31 cellular contexts compared by ENCODE assay signal in genomic region chr10:31612082-31612481, GRCh38.
"Had no signal": no experiment of that assay in that cellular context is flagged by ENCODE, and none has a peak within 500 bp of the region (broad histone marks: within the 10 kb centered on the region; RNA-seq: fewer than 3 reads in every experiment).

No MANE protein-coding gene starts in this region.

- ATAC-seq: activated CD4-positive, CD25-positive, alpha-beta regulatory T cell treated with anti-CD3 and anti-CD28 coated beads, Interleukin-2, amount 50 U/mL, for 24 hours; body of pancreas; foreskin keratinocyte; heart left ventricle; left lobe of liver; lower lobe of right lung; natural killer cell; stimulated activated memory B cell treated with anti-CD40 and anti-IgM and Interleukin-4, amounts not matched to agents 10 μg/mL and 1 μg/mL and 100 μg/mL, for 72 hours; stimulated activated naive CD8-positive, alpha-beta T cell treated with anti-CD3 and anti-CD28 coated beads, Interleukin-15, amount 100 ng/mL, for 72 hours; upper lobe of right lung had no signal

- H3K4me1 ChIP-seq: body of pancreas, colonic mucosa, foreskin keratinocyte, tibial artery, upper lobe of right lung had no signal

- H3K4me3 ChIP-seq: body of pancreas, colonic mucosa, dorsolateral prefrontal cortex, heart left ventricle, lower lobe of right lung, sigmoid colon, tibial artery, upper lobe of right lung had no signal

- H3K9me3 ChIP-seq: body of pancreas, colonic mucosa, lower lobe of right lung, sigmoid colon, tibial artery, upper lobe of right lung had no signal

- H3K36me3 ChIP-seq: colonic mucosa, heart left ventricle, lower lobe of right lung, sigmoid colon, tibial artery, upper lobe of right lung, WERI-Rb-1 had no signal

- DNase-seq: activated CD4-positive, alpha-beta T cell treated with anti-CD3 and anti-CD28 coated beads for 48 hours; activated CD4-positive, alpha-beta T cell treated with anti-CD3 and anti-CD28 coated beads, Interleukin-2, amount 50 U/mL, for 48 hours; activated CD8-positive, alpha-beta memory T cell treated with anti-CD3 and anti-CD28 coated beads for 24 hours; activated effector memory CD4-positive, alpha-beta T cell treated with Interleukin-2 at 50 U/mL for 16 hours; activated naive CD4-positive, alpha-beta T cell treated with Interleukin-2 at 50 U/mL for 16 hours; anterior cingulate cortex; body of pancreas; colonic mucosa; dorsolateral prefrontal cortex; effector memory CD4-positive, alpha-beta T cell; foreskin keratinocyte; heart left ventricle; hypothalamus; lower lobe of right lung; mesenchymal stem cell; natural killer cell; retina; sigmoid colon; small intestine; stimulated activated CD4-positive, alpha-beta T cell treated with anti-CD3 and anti-CD28 coated beads, Interleukin-1b, Interleukin-23, amount 100 ng/mL, for 48 hours; stimulated activated CD4-positive, alpha-beta T cell treated with anti-CD3 and anti-CD28 coated beads, Interleukin-4, amount 100 ng/mL, for 4 hours; stimulated activated CD8-positive, alpha-beta memory T cell treated with anti-CD3 and anti-CD28 coated beads, Interleukin-4, amount 100 ng/mL, for 48 hours; stimulated activated naive CD8-positive, alpha-beta T cell treated with anti-CD3 and anti-CD28 coated beads, Interleukin-15, amount 100 ng/mL, for 72 hours; substantia nigra; T-helper 9 cell; tibial artery; upper lobe of right lung; WERI-Rb-1 had no signal

- H3K27ac ChIP-seq: body of pancreas, colonic mucosa, dorsolateral prefrontal cortex, foreskin keratinocyte, heart left ventricle, lower lobe of right lung, sigmoid colon, tibial artery, upper lobe of right lung, WERI-Rb-1 had no signal

- H3K27me3 ChIP-seq: body of pancreas, colonic mucosa, foreskin keratinocyte, heart left ventricle, sigmoid colon, tibial artery, upper lobe of right lung had no signal
